ENCODE assay signal across 1 cellular context in genomic region chr6:111572216-111572706, GRCh38.
A peak's percentile ranks its signal among the peaks of the same experiment; 100 is the strongest.
TF ChIP-seq lines count a peak whose summit lies in the region.

No MANE protein-coding gene starts in this region.

TF ChIP-seq in HepG2, 621 proteins besides CTCF, POLR2A, EP300 and RAD21 (continued from another document and continues in another):
- TF ChIP-seq, protein P1, sequence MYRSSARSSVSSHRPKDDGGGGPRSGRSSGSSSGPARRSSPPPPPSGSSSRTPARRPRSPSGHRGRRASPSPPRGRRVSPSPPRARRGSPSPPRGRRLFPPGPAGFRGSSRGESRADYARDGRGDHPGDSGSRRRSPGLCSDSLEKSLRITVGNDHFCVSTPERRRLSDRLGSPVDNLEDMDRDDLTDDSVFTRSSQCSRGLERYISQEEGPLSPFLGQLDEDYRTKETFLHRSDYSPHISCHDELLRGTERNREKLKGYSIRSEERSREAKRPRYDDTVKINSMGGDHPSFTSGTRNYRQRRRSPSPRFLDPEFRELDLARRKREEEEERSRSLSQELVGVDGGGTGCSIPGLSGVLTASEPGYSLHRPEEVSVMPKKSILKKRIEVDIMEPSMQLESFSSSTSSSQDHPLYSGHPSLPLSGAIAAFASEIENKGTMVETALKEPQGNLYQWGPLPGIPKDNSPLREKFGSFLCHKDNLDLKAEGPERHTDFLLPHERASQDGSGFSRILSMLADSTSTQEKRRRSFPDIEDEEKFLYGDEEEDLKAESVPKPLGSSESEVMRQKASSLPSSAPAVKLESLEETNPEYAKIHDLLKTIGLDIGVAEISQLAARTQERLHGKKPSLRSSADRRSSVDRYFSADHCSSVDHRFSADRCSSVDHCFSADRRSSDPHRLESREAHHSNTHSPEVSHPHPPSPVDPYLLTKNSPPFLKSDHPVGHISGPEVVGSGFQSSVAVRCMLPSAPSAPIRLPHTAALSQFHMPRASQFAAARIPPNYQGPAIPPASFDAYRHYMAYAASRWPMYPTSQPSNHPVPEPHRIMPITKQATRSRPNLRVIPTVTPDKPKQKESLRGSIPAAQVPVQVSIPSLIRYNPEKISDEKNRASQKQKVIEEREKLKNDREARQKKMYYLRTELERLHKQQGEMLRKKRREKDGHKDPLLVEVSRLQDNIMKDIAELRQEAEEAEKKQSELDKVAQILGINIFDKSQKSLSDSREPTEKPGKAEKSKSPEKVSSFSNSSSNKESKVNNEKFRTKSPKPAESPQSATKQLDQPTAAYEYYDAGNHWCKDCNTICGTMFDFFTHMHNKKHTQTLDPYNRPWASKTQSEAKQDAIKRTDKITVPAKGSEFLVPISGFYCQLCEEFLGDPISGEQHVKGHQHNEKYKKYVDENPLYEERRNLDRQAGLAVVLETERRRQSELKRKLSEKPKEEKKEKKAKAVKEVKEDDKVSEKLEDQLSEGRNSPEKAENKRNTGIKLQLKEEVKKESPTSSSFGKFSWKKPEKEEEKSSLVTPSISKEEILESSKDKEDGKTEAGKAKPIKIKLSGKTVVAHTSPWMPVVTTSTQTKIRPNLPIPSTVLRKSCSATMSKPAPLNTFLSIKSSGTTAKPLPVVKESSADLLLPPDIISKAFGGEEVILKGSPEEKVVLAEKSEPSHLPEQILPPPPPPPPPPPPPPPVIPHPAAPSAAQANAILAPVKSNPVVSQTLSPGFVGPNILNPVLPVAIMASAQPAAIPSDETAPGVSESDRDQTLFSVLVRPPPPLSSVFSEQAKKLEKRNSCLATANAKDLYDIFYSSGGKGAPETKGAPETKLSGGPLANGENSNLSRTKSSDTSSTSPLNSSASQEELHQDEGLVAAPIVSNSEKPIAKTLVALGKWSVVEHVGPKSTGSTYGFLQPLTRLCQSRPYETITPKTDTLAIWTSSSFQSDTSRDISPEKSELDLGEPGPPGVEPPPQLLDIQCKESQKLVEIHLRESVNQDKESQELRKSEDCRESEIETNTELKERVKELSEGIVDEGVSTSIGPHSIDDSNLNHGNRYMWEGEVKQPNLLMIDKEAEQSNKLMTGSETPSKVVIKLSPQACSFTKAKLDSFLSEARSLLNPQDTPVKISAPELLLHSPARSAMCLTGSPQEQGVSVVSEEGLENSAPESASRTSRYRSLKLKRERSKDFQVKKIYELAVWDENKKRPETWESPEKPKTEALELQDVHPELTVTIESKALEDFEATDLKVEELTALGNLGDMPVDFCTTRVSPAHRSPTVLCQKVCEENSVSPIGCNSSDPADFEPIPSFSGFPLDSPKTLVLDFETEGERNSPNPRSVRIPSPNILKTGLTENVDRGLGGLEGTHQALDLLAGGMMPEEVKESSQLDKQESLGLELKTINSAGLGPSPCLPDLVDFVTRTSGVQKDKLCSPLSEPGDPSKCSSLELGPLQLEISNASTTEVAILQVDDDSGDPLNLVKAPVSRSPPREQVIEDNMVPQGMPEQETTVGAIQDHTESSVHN (CRISPR knock-in tag; IDR thresholded peaks at IDR 0.05): no peak
- 0 out of 2 replicates have a peak, but pooled peaks have one; percentile 38 for TF ChIP-seq ZNF577 (CRISPR knock-in tag; IDR thresholded peaks at IDR 0.05; ENCODE audit: borderline replicate concordance, low read depth)
- TF ChIP-seq NKX3-1 (CRISPR knock-in tag; IDR thresholded peaks at IDR 0.05): no peak
- TF ChIP-seq MXD3 (CRISPR knock-in tag; IDR thresholded peaks at IDR 0.05): no peak
- TF ChIP-seq ZBTB7B (CRISPR knock-in tag; IDR thresholded peaks at IDR 0.05): peak; percentile 82; the same call in 1 of the 2 replicates
- TF ChIP-seq, protein P2, sequence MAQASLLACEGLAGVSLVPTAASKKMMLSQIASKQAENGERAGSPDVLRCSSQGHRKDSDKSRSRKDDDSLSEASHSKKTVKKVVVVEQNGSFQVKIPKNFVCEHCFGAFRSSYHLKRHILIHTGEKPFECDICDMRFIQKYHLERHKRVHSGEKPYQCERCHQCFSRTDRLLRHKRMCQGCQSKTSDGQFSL (CRISPR knock-in tag; IDR thresholded peaks at IDR 0.05): no peak
- no peak for TF ChIP-seq ZNF850 (CRISPR knock-in tag; conservative IDR thresholded peaks at IDR 0.05)
- peak; percentile 96 for TF ChIP-seq ZNF644 (CRISPR knock-in tag; IDR thresholded peaks at IDR 0.05; ENCODE audit: low read depth)
- TF ChIP-seq ATRX (CRISPR knock-in tag; IDR thresholded peaks at IDR 0.05; ENCODE audit: borderline replicate concordance): no peak
- TF ChIP-seq KAT2B (IDR thresholded peaks at IDR 0.05; ENCODE audit: borderline replicate concordance, low read depth, low read length): no peak
- TF ChIP-seq, protein P3, sequence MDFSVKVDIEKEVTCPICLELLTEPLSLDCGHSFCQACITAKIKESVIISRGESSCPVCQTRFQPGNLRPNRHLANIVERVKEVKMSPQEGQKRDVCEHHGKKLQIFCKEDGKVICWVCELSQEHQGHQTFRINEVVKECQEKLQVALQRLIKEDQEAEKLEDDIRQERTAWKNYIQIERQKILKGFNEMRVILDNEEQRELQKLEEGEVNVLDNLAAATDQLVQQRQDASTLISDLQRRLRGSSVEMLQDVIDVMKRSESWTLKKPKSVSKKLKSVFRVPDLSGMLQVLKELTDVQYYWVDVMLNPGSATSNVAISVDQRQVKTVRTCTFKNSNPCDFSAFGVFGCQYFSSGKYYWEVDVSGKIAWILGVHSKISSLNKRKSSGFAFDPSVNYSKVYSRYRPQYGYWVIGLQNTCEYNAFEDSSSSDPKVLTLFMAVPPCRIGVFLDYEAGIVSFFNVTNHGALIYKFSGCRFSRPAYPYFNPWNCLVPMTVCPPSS (IDR thresholded peaks at IDR 0.05): no peak
- no peak for TF ChIP-seq RORA (CRISPR knock-in tag; IDR thresholded peaks at IDR 0.05)
- TF ChIP-seq, protein P4, sequence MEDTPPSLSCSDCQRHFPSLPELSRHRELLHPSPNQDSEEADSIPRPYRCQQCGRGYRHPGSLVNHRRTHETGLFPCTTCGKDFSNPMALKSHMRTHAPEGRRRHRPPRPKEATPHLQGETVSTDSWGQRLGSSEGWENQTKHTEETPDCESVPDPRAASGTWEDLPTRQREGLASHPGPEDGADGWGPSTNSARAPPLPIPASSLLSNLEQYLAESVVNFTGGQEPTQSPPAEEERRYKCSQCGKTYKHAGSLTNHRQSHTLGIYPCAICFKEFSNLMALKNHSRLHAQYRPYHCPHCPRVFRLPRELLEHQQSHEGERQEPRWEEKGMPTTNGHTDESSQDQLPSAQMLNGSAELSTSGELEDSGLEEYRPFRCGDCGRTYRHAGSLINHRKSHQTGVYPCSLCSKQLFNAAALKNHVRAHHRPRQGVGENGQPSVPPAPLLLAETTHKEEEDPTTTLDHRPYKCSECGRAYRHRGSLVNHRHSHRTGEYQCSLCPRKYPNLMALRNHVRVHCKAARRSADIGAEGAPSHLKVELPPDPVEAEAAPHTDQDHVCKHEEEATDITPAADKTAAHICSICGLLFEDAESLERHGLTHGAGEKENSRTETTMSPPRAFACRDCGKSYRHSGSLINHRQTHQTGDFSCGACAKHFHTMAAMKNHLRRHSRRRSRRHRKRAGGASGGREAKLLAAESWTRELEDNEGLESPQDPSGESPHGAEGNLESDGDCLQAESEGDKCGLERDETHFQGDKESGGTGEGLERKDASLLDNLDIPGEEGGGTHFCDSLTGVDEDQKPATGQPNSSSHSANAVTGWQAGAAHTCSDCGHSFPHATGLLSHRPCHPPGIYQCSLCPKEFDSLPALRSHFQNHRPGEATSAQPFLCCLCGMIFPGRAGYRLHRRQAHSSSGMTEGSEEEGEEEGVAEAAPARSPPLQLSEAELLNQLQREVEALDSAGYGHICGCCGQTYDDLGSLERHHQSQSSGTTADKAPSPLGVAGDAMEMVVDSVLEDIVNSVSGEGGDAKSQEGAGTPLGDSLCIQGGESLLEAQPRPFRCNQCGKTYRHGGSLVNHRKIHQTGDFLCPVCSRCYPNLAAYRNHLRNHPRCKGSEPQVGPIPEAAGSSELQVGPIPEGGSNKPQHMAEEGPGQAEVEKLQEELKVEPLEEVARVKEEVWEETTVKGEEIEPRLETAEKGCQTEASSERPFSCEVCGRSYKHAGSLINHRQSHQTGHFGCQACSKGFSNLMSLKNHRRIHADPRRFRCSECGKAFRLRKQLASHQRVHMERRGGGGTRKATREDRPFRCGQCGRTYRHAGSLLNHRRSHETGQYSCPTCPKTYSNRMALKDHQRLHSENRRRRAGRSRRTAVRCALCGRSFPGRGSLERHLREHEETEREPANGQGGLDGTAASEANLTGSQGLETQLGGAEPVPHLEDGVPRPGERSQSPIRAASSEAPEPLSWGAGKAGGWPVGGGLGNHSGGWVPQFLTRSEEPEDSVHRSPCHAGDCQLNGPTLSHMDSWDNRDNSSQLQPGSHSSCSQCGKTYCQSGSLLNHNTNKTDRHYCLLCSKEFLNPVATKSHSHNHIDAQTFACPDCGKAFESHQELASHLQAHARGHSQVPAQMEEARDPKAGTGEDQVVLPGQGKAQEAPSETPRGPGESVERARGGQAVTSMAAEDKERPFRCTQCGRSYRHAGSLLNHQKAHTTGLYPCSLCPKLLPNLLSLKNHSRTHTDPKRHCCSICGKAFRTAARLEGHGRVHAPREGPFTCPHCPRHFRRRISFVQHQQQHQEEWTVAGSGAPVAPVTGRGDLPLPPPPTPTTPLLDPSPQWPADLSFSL (CRISPR knock-in tag; IDR thresholded peaks at IDR 0.05): no peak
- no peak for TF ChIP-seq MED8 (CRISPR knock-in tag; IDR thresholded peaks at IDR 0.05; ENCODE audit: insufficient replicate concordance)
- TF ChIP-seq, protein P5, sequence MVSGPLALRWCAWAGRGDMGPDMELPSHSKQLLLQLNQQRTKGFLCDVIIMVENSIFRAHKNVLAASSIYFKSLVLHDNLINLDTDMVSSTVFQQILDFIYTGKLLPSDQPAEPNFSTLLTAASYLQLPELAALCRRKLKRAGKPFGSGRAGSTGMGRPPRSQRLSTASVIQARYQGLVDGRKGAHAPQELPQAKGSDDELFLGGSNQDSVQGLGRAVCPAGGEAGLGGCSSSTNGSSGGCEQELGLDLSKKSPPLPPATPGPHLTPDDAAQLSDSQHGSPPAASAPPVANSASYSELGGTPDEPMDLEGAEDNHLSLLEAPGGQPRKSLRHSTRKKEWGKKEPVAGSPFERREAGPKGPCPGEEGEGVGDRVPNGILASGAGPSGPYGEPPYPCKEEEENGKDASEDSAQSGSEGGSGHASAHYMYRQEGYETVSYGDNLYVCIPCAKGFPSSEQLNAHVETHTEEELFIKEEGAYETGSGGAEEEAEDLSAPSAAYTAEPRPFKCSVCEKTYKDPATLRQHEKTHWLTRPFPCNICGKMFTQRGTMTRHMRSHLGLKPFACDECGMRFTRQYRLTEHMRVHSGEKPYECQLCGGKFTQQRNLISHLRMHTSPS (CRISPR knock-in tag; IDR thresholded peaks at IDR 0.05; ENCODE audit: low read depth): peak; percentile 66
- TF ChIP-seq GLI4 (CRISPR knock-in tag; IDR thresholded peaks at IDR 0.05; ENCODE audit: borderline replicate concordance): no peak
- TF ChIP-seq HOXA9 (CRISPR knock-in tag; IDR thresholded peaks at IDR 0.05; ENCODE audit: borderline replicate concordance): no peak
- no peak for TF ChIP-seq ATAD3A (CRISPR knock-in tag; IDR thresholded peaks at IDR 0.05)
- TF ChIP-seq ZNF274 (CRISPR knock-in tag; IDR thresholded peaks at IDR 0.05): no peak
- TF ChIP-seq ZNF562 (CRISPR knock-in tag; IDR thresholded peaks at IDR 0.05; ENCODE audit: borderline replicate concordance): no peak
- TF ChIP-seq ZFYVE20 (CRISPR knock-in tag; IDR thresholded peaks at IDR 0.05; ENCODE audit: borderline replicate concordance, low read depth): no peak
- no peak for TF ChIP-seq ELF4 (CRISPR knock-in tag; IDR thresholded peaks at IDR 0.05; ENCODE audit: borderline replicate concordance)
- no peak for TF ChIP-seq ZSCAN31 (CRISPR knock-in tag; IDR thresholded peaks at IDR 0.05; ENCODE audit: low read depth)
- no peak for TF ChIP-seq TAF15 (IDR thresholded peaks at IDR 0.05; ENCODE audit: low read depth, low read length, poor library complexity, severe bottlenecking)
- no peak for TF ChIP-seq ZNF326 (CRISPR knock-in tag; IDR thresholded peaks at IDR 0.05; ENCODE audit: borderline replicate concordance)
- no peak for TF ChIP-seq RBFOX2 (IDR thresholded peaks at IDR 0.05; ENCODE audit: low read depth, low read length)
- peak; percentile 37; the same call in 1 of the 2 replicates for TF ChIP-seq STAG1 (CRISPR knock-in tag; IDR thresholded peaks at IDR 0.05)
- no peak for TF ChIP-seq POLR2AphosphoS5 (IDR thresholded peaks at IDR 0.05; ENCODE audit: low read depth, low read length)
- TF ChIP-seq, protein P6, sequence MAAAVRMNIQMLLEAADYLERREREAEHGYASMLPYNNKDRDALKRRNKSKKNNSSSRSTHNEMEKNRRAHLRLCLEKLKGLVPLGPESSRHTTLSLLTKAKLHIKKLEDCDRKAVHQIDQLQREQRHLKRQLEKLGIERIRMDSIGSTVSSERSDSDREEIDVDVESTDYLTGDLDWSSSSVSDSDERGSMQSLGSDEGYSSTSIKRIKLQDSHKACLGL (CRISPR knock-in tag; IDR thresholded peaks at IDR 0.05): no peak
- TF ChIP-seq KLF9 (CRISPR knock-in tag; IDR thresholded peaks at IDR 0.05; ENCODE audit: low read depth): no peak
- TF ChIP-seq GATAD1 (CRISPR knock-in tag; IDR thresholded peaks at IDR 0.05): no peak; the same call in 1 of the 2 replicates
- no peak for TF ChIP-seq PCBP2 (optimal IDR thresholded peaks at IDR 0.05; ENCODE audit: low read depth, low read length, poor library complexity, severe bottlenecking)
- no peak for TF ChIP-seq FLYWCH1 (CRISPR knock-in tag; IDR thresholded peaks at IDR 0.05)
- TF ChIP-seq, protein P7, sequence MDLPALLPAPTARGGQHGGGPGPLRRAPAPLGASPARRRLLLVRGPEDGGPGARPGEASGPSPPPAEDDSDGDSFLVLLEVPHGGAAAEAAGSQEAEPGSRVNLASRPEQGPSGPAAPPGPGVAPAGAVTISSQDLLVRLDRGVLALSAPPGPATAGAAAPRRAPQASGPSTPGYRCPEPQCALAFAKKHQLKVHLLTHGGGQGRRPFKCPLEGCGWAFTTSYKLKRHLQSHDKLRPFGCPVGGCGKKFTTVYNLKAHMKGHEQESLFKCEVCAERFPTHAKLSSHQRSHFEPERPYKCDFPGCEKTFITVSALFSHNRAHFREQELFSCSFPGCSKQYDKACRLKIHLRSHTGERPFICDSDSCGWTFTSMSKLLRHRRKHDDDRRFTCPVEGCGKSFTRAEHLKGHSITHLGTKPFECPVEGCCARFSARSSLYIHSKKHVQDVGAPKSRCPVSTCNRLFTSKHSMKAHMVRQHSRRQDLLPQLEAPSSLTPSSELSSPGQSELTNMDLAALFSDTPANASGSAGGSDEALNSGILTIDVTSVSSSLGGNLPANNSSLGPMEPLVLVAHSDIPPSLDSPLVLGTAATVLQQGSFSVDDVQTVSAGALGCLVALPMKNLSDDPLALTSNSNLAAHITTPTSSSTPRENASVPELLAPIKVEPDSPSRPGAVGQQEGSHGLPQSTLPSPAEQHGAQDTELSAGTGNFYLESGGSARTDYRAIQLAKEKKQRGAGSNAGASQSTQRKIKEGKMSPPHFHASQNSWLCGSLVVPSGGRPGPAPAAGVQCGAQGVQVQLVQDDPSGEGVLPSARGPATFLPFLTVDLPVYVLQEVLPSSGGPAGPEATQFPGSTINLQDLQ (CRISPR knock-in tag; IDR thresholded peaks at IDR 0.05): no peak
- TF ChIP-seq RXRB (CRISPR knock-in tag; IDR thresholded peaks at IDR 0.05; ENCODE audit: borderline replicate concordance): peak; percentile 91
- no peak for TF ChIP-seq TSC22D2 (CRISPR knock-in tag; IDR thresholded peaks at IDR 0.05; ENCODE audit: borderline replicate concordance)
